ENCODE assay signal across 25 cellular contexts in the genomic region with DNA sequence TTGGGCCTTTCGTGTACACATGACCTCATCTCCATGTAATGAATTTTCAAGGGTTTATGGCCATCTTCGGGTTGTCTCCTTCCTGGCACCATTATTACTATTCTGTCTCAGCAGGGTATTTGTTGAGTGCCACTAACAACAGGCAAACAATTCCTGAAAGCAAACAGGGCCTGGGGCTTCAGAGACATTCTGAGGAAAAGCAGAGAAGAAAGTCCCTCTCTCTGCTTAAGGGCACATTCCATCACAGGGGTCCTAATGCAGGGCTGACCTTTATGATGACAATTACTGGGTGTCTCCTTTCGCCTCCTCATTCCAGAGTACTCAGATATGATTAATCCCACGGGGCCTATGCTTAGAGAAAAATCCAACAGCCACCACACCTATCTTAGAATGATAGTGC.
"Had no signal": no experiment of that assay in that cellular context is flagged by ENCODE, and none has a peak within 500 bp of the region (broad histone marks: within the 10 kb centered on the region; RNA-seq: fewer than 3 reads in every experiment).

No MANE protein-coding gene starts in this region.

- H3K4me1 ChIP-seq: colonic mucosa, gastrocnemius medialis, left lung, parathyroid adenoma, right lobe of liver, tibial nerve had no signal

- H3K36me3 ChIP-seq: colonic mucosa, gastrocnemius medialis, left lung, neutrophil, right lobe of liver, thoracic aorta, tibial nerve had no signal

- H3K4me1 Mint-ChIP-seq: stimulated activated naive B cell treated with anti-CD40 and anti-IgM and Interleukin-4, amounts not matched to agents 10 μg/mL and 1 μg/mL and 100 μg/mL, for 72 hours had no signal

- DNase-seq: colonic mucosa; effector CD8-positive, alpha-beta T cell; endodermal cell; foreskin fibroblast; gastrocnemius medialis; head of caudate nucleus; left cardiac atrium; left lung; mesenchymal stem cell; natural killer cell; right lobe of liver; small intestine; stimulated activated CD4-positive, alpha-beta T cell treated with anti-CD3 and anti-CD28 coated beads, Interleukin-15, amount 100 ng/mL, for 24 hours; stimulated activated CD4-positive, alpha-beta T cell treated with anti-CD3 and anti-CD28 coated beads, Interleukin-2, amount 100 ng/mL, for 48 hours; stimulated activated naive B cell treated with anti-CD40 and anti-IgM and Interleukin-4, amounts not matched to agents 10 μg/mL and 1 μg/mL and 100 μg/mL, for 72 hours had no signal

- ATAC-seq: esophagus mucosa; gastrocnemius medialis; left cardiac atrium; left lung; natural killer cell; right lobe of liver; stimulated activated naive B cell treated with anti-CD40 and anti-IgM and Interleukin-4, amounts not matched to agents 10 μg/mL and 1 μg/mL and 100 μg/mL, for 72 hours had no signal

- H3K27ac ChIP-seq: colonic mucosa, epithelial cell of prostate, gastrocnemius medialis, left lung, neutrophil, parathyroid adenoma, right lobe of liver, thoracic aorta, tibial nerve had no signal

- H3K4me3 ChIP-seq: colonic mucosa, gastrocnemius medialis, left lung, right lobe of liver, thoracic aorta, tibial nerve had no signal

- H3K36me3 Mint-ChIP-seq: natural killer cell; stimulated activated naive B cell treated with anti-CD40 and anti-IgM and Interleukin-4, amounts not matched to agents 10 μg/mL and 1 μg/mL and 100 μg/mL, for 72 hours had no signal

- H3K9me3 Mint-ChIP-seq: dendritic cell treated with granulocyte-macrophage colony-stimulating factor and Interleukin-4, amounts not matched to agents 40 ng/mL and 50 ng/mL, for 4 days; endodermal cell; natural killer cell; neural crest cell; stimulated activated naive B cell treated with anti-CD40 and anti-IgM and Interleukin-4, amounts not matched to agents 10 μg/mL and 1 μg/mL and 100 μg/mL, for 72 hours had no signal

- H3K4me3 Mint-ChIP-seq: dendritic cell treated with granulocyte-macrophage colony-stimulating factor and Interleukin-4, amounts not matched to agents 40 ng/mL and 50 ng/mL, for 4 days; endodermal cell; natural killer cell; neural crest cell; stimulated activated naive B cell treated with anti-CD40 and anti-IgM and Interleukin-4, amounts not matched to agents 10 μg/mL and 1 μg/mL and 100 μg/mL, for 72 hours; stimulated activated naive CD8-positive, alpha-beta T cell treated with anti-CD3 and anti-CD28 coated beads, Interleukin-15, Interleukin-2, amounts not matched to agents 100 ng/mL and 50 ng/mL, for 24 hours had no signal

- H3K27ac Mint-ChIP-seq: dendritic cell treated with granulocyte-macrophage colony-stimulating factor and Interleukin-4, amounts not matched to agents 40 ng/mL and 50 ng/mL, for 4 days; endodermal cell; natural killer cell; progenitor cell of endocrine pancreas; stimulated activated naive B cell treated with anti-CD40 and anti-IgM and Interleukin-4, amounts not matched to agents 10 μg/mL and 1 μg/mL and 100 μg/mL, for 72 hours; stimulated activated naive CD8-positive, alpha-beta T cell treated with anti-CD3 and anti-CD28 coated beads, Interleukin-15, Interleukin-2, amounts not matched to agents 100 ng/mL and 50 ng/mL, for 24 hours had no signal

- H3K27me3 Mint-ChIP-seq: dendritic cell treated with granulocyte-macrophage colony-stimulating factor and Interleukin-4, amounts not matched to agents 40 ng/mL and 50 ng/mL, for 4 days; progenitor cell of endocrine pancreas; stimulated activated naive B cell treated with anti-CD40 and anti-IgM and Interleukin-4, amounts not matched to agents 10 μg/mL and 1 μg/mL and 100 μg/mL, for 72 hours; stimulated activated naive CD8-positive, alpha-beta T cell treated with anti-CD3 and anti-CD28 coated beads, Interleukin-15, Interleukin-2, amounts not matched to agents 100 ng/mL and 50 ng/mL, for 24 hours had no signal

- H3K27me3 ChIP-seq: colonic mucosa, gastrocnemius medialis, left lung, neutrophil, right lobe of liver, tibial nerve had no signal

- H3K9me3 ChIP-seq: colonic mucosa, gastrocnemius medialis, left lung, neutrophil, right lobe of liver, thoracic aorta, tibial nerve had no signal
